In genomic region chr11:128686745-128687177, GRCh38 we compare ENCODE assay signal across 8 cellular contexts. TPM values are rescaled to one million over a fixed set of nuclear protein-coding genes. Genes with fewer than 3 reads are reported as not detected.
DNase-seq lines count a peak whose midpoint lies in the region; ATAC-seq and TF ChIP-seq lines count a peak whose summit lies in the region.

No MANE protein-coding gene starts in this region.

- H3K4me3 ChIP-seq in iPS DF 6.9 (ENCODE audit: low read length): peak overlapping the region; percentile 23; the same call in 1 of the 2 replicates

- peak overlapping the region; percentile 36 for H3K4me3 Mint-ChIP-seq in Calu3 (ENCODE audit: low read depth, unreplicated experiment)

- in situ Hi-C loops in ACHN (cut with HindIII; ENCODE audit: low pct_ligation_motif_present, low pct_unique_long_range_greater_than_20kb, low sequenced_read_pairs): no loop called here

- WGBS in iPS DF 6.9 (ENCODE audit: insufficient coverage, insufficient read length): no CpG with 5 or more reads among the region's 32 CpGs

- CTCF ChIA-PET in Calu3 (lab: Charles Lee): no interaction called here

- no peak overlapping the region for H3K27ac Mint-ChIP-seq in Calu3 (ENCODE audit: unreplicated experiment)
- no peak overlapping the region for H3K27ac Mint-ChIP-seq in activated naive CD4-positive, alpha-beta T cell treated with anti-CD3 and anti-CD28 coated beads, Interleukin-2, amount 50 U/mL, for 72 hours

- no peak overlapping the region for H3K27ac ChIP-seq in iPS DF 6.9 (ENCODE audit: low read length)

- H3K9me3 Mint-ChIP-seq in Calu3 (ENCODE audit: low read depth, unreplicated experiment): peaks cover 5% of the 10 kb centered on the region
- H3K9me3 Mint-ChIP-seq in activated naive CD4-positive, alpha-beta T cell treated with anti-CD3 and anti-CD28 coated beads, Interleukin-2, amount 50 U/mL, for 72 hours: no peaks in the 10 kb centered on the region

- intact Hi-C loops in Calu3 (cut with micrococcal nuclease; ENCODE audit: unreplicated experiment): no loop called here

- ATAC-seq in GM21390 (IDR thresholded peaks at IDR 0.05; ENCODE audit: unreplicated experiment) (peak; percentile 66), HG03469 (IDR thresholded peaks at IDR 0.05; ENCODE audit: unreplicated experiment) (no peak)
- ATAC-seq in activated naive CD4-positive, alpha-beta T cell treated with anti-CD3 and anti-CD28 coated beads, Interleukin-2, amount 50 U/mL, for 72 hours: peak; percentile 54 to 78

- no TSS peak for BruUV-seq in Calu3 (replicated peaks; lab: Mats Ljungman, UMichigan)

- no peaks in the 10 kb centered on the region for H3K9me3 ChIP-seq in iPS DF 6.9 (ENCODE audit: control insufficient read depth, insufficient read depth, low read length)

- DNase-seq in Calu3 (no peak), NCI-H526 treated with DMSO at 0.1 percent for 48 hours (lab: John Stamatoyannopoulos, UW) (peak; percentile 72), iPS DF 6.9 (ENCODE audit: low read depth, low spot score) (no peak), ACHN (no peak)
- peak in 1 of 2 donors; percentile 60 for DNase-seq in activated naive CD4-positive, alpha-beta T cell treated with anti-CD3 and anti-CD28 coated beads, Interleukin-2, amount 50 U/mL, for 72 hours (ENCODE audit: low spot score in 2 of 2)
- DNase-seq in stimulated activated CD4-positive, alpha-beta T cell treated with anti-CD3 and anti-CD28 coated beads, Interleukin-2, amount 100 ng/mL, for 4 hours (ENCODE audit: low read depth): peak; percentile 63

- H3K4me1 ChIP-seq in iPS DF 6.9 (ENCODE audit: control insufficient read depth, insufficient read depth, low read length): peaks cover 12% of the 10 kb centered on the region

- H3K27me3 ChIP-seq in iPS DF 6.9 (ENCODE audit: control insufficient read depth, insufficient read depth, low read length): peaks cover 89% of the 10 kb centered on the region

- H3K36me3 Mint-ChIP-seq in Calu3 (ENCODE audit: insufficient read depth, unreplicated experiment): no peaks in the 10 kb centered on the region
- H3K36me3 Mint-ChIP-seq in activated naive CD4-positive, alpha-beta T cell treated with anti-CD3 and anti-CD28 coated beads, Interleukin-2, amount 50 U/mL, for 72 hours: peaks cover 0 to 6% of the 10 kb centered on the region in 2 donors

- peaks cover 60% of the 10 kb centered on the region for H3K27me3 Mint-ChIP-seq in Calu3 (ENCODE audit: unreplicated experiment)

- no peak for TF ChIP-seq CTCF in Calu3 (IDR thresholded peaks at IDR 0.05; ENCODE audit: unreplicated experiment)

- no peaks in the 10 kb centered on the region for H3K4me1 Mint-ChIP-seq in Calu3 (ENCODE audit: low read depth, unreplicated experiment)

- H3K36me3 ChIP-seq in iPS DF 6.9 (ENCODE audit: control insufficient read depth, insufficient read depth, low read length): no peaks in the 10 kb centered on the region

RNA-seq across cellular contexts. Expression of gene FLI1, which starts 7.1 kb away (rescaled TPM):
- total RNA-seq in Calu3 (2022): 0.17 TPM in 1 of 2 replicates, not detected in the other
- total RNA-seq in activated naive CD4-positive, alpha-beta T cell treated with anti-CD3 and anti-CD28 coated beads, Interleukin-2, amount 50 U/mL, for 72 hours: 10 to 100 TPM; 44.4 to 69.4 TPM

Comparison
In these comparisons a context has a peak if more than half of its experiments do, and no peak if none do; other contexts are left out.
1. DNase-seq: peak in NCI-H526 treated with DMSO at 0.1 percent for 48 hours (single experiment) and stimulated activated CD4-positive, alpha-beta T cell treated with anti-CD3 and anti-CD28 coated beads, Interleukin-2, amount 100 ng/mL, for 4 hours (single experiment); none in Calu3 (single experiment), iPS DF 6.9 (single experiment) and ACHN (single experiment).
2. RNA of gene FLI1, which starts 7.1 kb away (total RNA-seq): 44.4 to 69.4 TPM in activated naive CD4-positive, alpha-beta T cell treated with anti-CD3 and anti-CD28 coated beads, Interleukin-2, amount 50 U/mL, for 72 hours; 0.17 TPM in Calu3; every median in the first group is over 10 times any median in the second.